Comparison of ENCODE assay signal across 28 cellular contexts in genomic region chr4:136457577-136457976, GRCh38.
"Had no signal": no experiment of that assay in that cellular context is flagged by ENCODE, and none has a peak within 500 bp of the region (broad histone marks: within the 10 kb centered on the region; RNA-seq: fewer than 3 reads in every experiment).

No MANE protein-coding gene starts in this region.

- H3K36me3 ChIP-seq: ovary, right lobe of liver, sigmoid colon, stomach, thoracic aorta, thyroid gland, tibial nerve, upper lobe of left lung, uterus had no signal

- H3K9ac ChIP-seq: parathyroid adenoma had no signal

- H3K27me3 ChIP-seq: ovary, right lobe of liver, sigmoid colon, stomach, thyroid gland, tibial nerve, upper lobe of left lung, uterus had no signal

- H3K36me3 Mint-ChIP-seq: naive B cell; naive thymus-derived CD8-positive, alpha-beta T cell; natural killer cell treated with Interleukin-12 subunit alpha and Interleukin-12 subunit beta and Interleukin-15 and Interleukin-18, amount 100 ng/mL, for 72 hours; stimulated activated naive B cell treated with anti-CD40 and anti-IgM and Interleukin-4, amounts not matched to agents 10 μg/mL and 1 μg/mL and 100 μg/mL, for 72 hours had no signal

- H3K27ac ChIP-seq: ovary, parathyroid adenoma, psoas muscle, right lobe of liver, sigmoid colon, stomach, thoracic aorta, thyroid gland, tibial nerve, upper lobe of left lung, uterus had no signal

- H3K4me1 ChIP-seq: parathyroid adenoma, psoas muscle, right lobe of liver, sigmoid colon, stomach, thyroid gland, tibial nerve, upper lobe of left lung, uterus had no signal

- ATAC-seq: naive thymus-derived CD8-positive, alpha-beta T cell; natural killer cell treated with Interleukin-12 subunit alpha and Interleukin-12 subunit beta and Interleukin-15 and Interleukin-18, amount 100 ng/mL, for 72 hours; psoas muscle; right cardiac atrium; right lobe of liver had no signal

- H3K4me3 Mint-ChIP-seq: naive B cell; naive thymus-derived CD8-positive, alpha-beta T cell; natural killer cell treated with Interleukin-12 subunit alpha and Interleukin-12 subunit beta and Interleukin-15 and Interleukin-18, amount 100 ng/mL, for 72 hours; nephron progenitor cell; neural crest cell; stimulated activated naive B cell treated with anti-CD40 and anti-IgM and Interleukin-4, amounts not matched to agents 10 μg/mL and 1 μg/mL and 100 μg/mL, for 72 hours; stimulated activated naive CD8-positive, alpha-beta T cell treated with anti-CD3 and anti-CD28 coated beads, Interleukin-15, Interleukin-2, amounts not matched to agents 100 ng/mL and 50 ng/mL, for 24 hours had no signal

- DNase-seq: naive B cell; nephron progenitor cell; occipital lobe; ovary; right lobe of liver; sigmoid colon; small intestine; stimulated activated CD4-positive, alpha-beta T cell treated with anti-CD3 and anti-CD28 coated beads, Interleukin-15, amount 100 ng/mL, for 24 hours; stimulated activated CD4-positive, alpha-beta T cell treated with anti-CD3 and anti-CD28 coated beads, Interleukin-4, amount 100 ng/mL, for 1 hour; stimulated activated CD4-positive, alpha-beta T cell treated with anti-CD3 and anti-CD28 coated beads, Interleukin-4, amount 100 ng/mL, for 4 hours; stimulated activated CD8-positive, alpha-beta memory T cell treated with anti-CD3 and anti-CD28 coated beads, Interleukin-4, amount 100 ng/mL, for 48 hours; stimulated activated naive B cell treated with anti-CD40 and anti-IgM and Interleukin-4, amounts not matched to agents 10 μg/mL and 1 μg/mL and 100 μg/mL, for 72 hours; stimulated activated naive CD4-positive, alpha-beta T cell treated with Interleukin-2 at 50 U/mL for 16 hours; stomach; thyroid gland; trophoblast cell; upper lobe of left lung; uterus had no signal

- H3K27ac Mint-ChIP-seq: naive B cell; naive thymus-derived CD8-positive, alpha-beta T cell; natural killer cell treated with Interleukin-12 subunit alpha and Interleukin-12 subunit beta and Interleukin-15 and Interleukin-18, amount 100 ng/mL, for 72 hours; nephron progenitor cell; progenitor cell of endocrine pancreas; stimulated activated naive B cell treated with anti-CD40 and anti-IgM and Interleukin-4, amounts not matched to agents 10 μg/mL and 1 μg/mL and 100 μg/mL, for 72 hours; stimulated activated naive CD8-positive, alpha-beta T cell treated with anti-CD3 and anti-CD28 coated beads, Interleukin-15, Interleukin-2, amounts not matched to agents 100 ng/mL and 50 ng/mL, for 24 hours had no signal

- H3K9me3 Mint-ChIP-seq: nephron progenitor cell; stimulated activated naive B cell treated with anti-CD40 and anti-IgM and Interleukin-4, amounts not matched to agents 10 μg/mL and 1 μg/mL and 100 μg/mL, for 72 hours had no signal

- H2AFZ ChIP-seq: parathyroid adenoma had no signal

- H3K4me3 ChIP-seq: ovary, psoas muscle, right lobe of liver, sigmoid colon, stomach, thoracic aorta, thyroid gland, tibial nerve, upper lobe of left lung, uterus had no signal

- H3K4me1 Mint-ChIP-seq: naive B cell; naive thymus-derived CD8-positive, alpha-beta T cell; nephron progenitor cell; neural crest cell; stimulated activated naive B cell treated with anti-CD40 and anti-IgM and Interleukin-4, amounts not matched to agents 10 μg/mL and 1 μg/mL and 100 μg/mL, for 72 hours had no signal

- H3K9me3 ChIP-seq: ovary, psoas muscle, right lobe of liver, sigmoid colon, stomach, thoracic aorta, thyroid gland, tibial nerve, upper lobe of left lung, uterus had no signal
